ENCODE assay signal across 1 cellular context in the genomic region with DNA sequence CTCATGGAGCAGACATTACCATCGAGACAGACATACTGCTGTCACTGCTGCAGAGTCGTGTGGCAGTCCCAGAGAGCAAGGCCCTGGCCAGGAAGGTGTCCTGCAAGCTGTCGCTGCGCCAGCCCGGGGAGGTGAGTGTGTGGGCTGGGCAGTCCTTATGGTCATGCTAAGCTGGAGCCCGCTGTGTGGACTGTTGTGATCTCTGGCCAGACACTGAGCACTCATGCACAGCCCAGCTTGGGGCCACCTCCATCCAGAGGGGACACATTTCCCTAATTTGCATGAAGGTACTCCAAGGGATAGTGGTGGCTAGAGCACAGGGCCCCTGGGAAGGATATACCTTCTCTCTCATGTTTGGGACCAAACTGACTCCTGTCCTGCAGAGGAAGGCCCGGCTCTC.
TF ChIP-seq lines count a peak whose summit lies in the region.

No MANE protein-coding gene starts in this region.

TF ChIP-seq in H1, 55 proteins besides CTCF, POLR2A, EP300 and RAD21:
- TF ChIP-seq, protein P1, sequence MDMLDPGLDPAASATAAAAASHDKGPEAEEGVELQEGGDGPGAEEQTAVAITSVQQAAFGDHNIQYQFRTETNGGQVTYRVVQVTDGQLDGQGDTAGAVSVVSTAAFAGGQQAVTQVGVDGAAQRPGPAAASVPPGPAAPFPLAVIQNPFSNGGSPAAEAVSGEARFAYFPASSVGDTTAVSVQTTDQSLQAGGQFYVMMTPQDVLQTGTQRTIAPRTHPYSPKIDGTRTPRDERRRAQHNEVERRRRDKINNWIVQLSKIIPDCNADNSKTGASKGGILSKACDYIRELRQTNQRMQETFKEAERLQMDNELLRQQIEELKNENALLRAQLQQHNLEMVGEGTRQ (IDR thresholded peaks at IDR 0.05; ENCODE audit: low read length): no peak
- TF ChIP-seq RNF2 (IDR thresholded peaks at IDR 0.05; ENCODE audit: borderline replicate concordance, low read depth, low read length, missing control alignments, poor library complexity, severe bottlenecking) (no peak), SIRT6 (IDR thresholded peaks at IDR 0.05; ENCODE audit: low read length) (no peak), HDAC2 (IDR thresholded peaks at IDR 0.05; ENCODE audit: borderline replicate concordance in 1 of 2, low read depth in 2 of 2, low read length in 2 of 2) (no peak), TBP (IDR thresholded peaks at IDR 0.05; ENCODE audit: low read depth, low read length) (no peak), PHF8 (conservative IDR thresholded peaks at IDR 0.05; ENCODE audit: low read depth, low read length) (no peak), POLR2AphosphoS5 (IDR thresholded peaks at IDR 0.05; ENCODE audit: low read depth, low read length) (no peak), JUND (IDR thresholded peaks at IDR 0.05; ENCODE audit: low read length) (no peak)
